ENCODE assay signal across 8 cellular contexts in the genomic region with DNA sequence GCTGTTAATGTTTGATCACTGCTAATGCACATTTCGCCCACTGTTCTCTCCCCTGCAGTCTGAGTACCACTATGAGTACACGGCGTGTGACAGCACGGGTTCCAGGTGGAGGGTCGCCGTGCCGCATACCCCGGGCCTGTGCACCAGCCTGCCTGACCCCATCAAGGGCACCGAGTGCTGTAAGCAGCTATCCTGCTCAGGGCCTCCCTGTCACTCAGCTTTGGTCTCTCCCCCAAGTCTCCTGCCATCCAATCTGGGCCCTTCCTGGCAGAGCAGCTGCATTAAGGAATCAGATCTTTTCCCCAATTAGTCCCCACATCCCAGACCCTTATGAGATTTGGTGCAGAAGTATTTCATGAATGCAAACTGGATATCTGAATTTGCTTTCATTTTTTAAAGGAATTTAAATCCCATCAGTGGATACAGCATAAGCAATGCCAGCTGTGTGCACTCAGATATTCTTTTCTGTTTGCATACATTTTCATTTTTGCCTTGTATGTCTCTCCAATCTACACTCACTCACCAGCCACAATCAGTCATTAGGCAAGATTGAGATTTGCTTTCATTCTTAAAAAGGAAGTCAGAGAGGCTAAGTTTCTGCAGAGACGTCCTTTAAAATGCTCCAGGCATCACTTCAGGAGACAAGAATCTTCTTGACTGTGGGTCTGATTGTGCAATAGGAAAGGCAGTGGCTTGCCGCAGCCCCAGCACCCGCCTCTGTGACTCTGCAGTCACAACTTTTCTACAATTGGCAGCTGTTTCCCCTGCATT. TPM values are rescaled to one million over a fixed set of nuclear protein-coding genes. Genes with fewer than 3 reads are reported as not detected.
DNase-seq lines count a peak whose midpoint lies in the region; ATAC-seq and TF ChIP-seq lines count a peak whose summit lies in the region.

No MANE protein-coding gene starts in this region.

- no peak overlapping the region for H3K4me2 ChIP-seq in neural progenitor cell

- H3K4me1 ChIP-seq in neural progenitor cell: peaks cover 7% of the 10 kb centered on the region

- H3K27me3 Mint-ChIP-seq in T-cell (no peaks in the 10 kb centered on the region), neural progenitor cell (ENCODE audit: insufficient read depth, low read depth) (peaks cover 5% of the 10 kb centered on the region)

- H3K9me3 Mint-ChIP-seq in T-cell (no peaks in the 10 kb centered on the region), neural progenitor cell (no peaks in the 10 kb centered on the region)

- peak overlapping the region; percentile 3 to 52 (median 22) for H3K4me3 Mint-ChIP-seq in T-cell
- no peak overlapping the region for H3K4me3 Mint-ChIP-seq in neural progenitor cell

- POLR2A ChIA-PET in T-cell (lab: Charles Lee): no interaction called here

- H3K9ac ChIP-seq in neural progenitor cell: no peak overlapping the region

- H3K79me2 ChIP-seq in neural progenitor cell (ENCODE audit: low read depth): no peaks in the 10 kb centered on the region

- H3K4me1 Mint-ChIP-seq in T-cell: peaks cover 9 to 17% (median 16%) of the 10 kb centered on the region in 3 donors
- H3K4me1 Mint-ChIP-seq in neural progenitor cell: peaks cover 26% of the 10 kb centered on the region

- TF ChIP-seq CTCF in epithelial cell of proximal tubule (conservative IDR thresholded peaks at IDR 0.05; ENCODE audit: low read depth, low read length) (no peak), neural progenitor cell (IDR thresholded peaks at IDR 0.05) (no peak)

- H3K9me3 ChIP-seq in neural progenitor cell (ENCODE audit: low read depth): no peaks in the 10 kb centered on the region

- ATAC-seq in HG03108 (IDR thresholded peaks at IDR 0.05; ENCODE audit: unreplicated experiment): peak; percentile 67
- peak; percentile 75 to 82 (median 80) for ATAC-seq in T-cell (replicated peaks in 1 of 4)
- no peak for ATAC-seq in HG03039 (IDR thresholded peaks at IDR 0.05; ENCODE audit: unreplicated experiment)

- peak; percentile 23 for DNase-seq in activated T-cell treated with anti-CD3 and anti-CD28 coated beads for 48 hours (ENCODE audit: low read depth)
- no peak for DNase-seq in activated T-cell treated with anti-CD3 and anti-CD28 coated beads, Interleukin-2, amount 50 U/mL, for 1 hour
- peak in 15 of 34 experiments; percentile 4 to 39 (median 9) for DNase-seq in T-cell
- peak; percentile 40 for DNase-seq in epithelial cell of proximal tubule (ENCODE audit: low read depth)
- DNase-seq in neural progenitor cell (ENCODE audit: low spot score): no peak
- no peak for DNase-seq in NCI-H2081 treated with DMSO at 0.1 percent for 48 hours (lab: John Stamatoyannopoulos, UW)

- no peaks in the 10 kb centered on the region for H3K27me3 ChIP-seq in neural progenitor cell

- CTCF ChIA-PET in T-cell (lab: Charles Lee): interaction anchor here in 1 of 2 donors (0.6 kb wide), 1 partner anchor 21 kb away, joined by 3 read pairs; no protein-coding TSS in a partner anchor

- H3K27ac Mint-ChIP-seq in T-cell (peak overlapping the region; percentile 77 to 90), neural progenitor cell (peak overlapping the region; percentile 19)

- no peak overlapping the region for H3K27ac ChIP-seq in neural progenitor cell

- H3F3A ChIP-seq in neural progenitor cell (ENCODE audit: low read depth): peaks cover 4% of the 10 kb centered on the region

- no peaks in the 10 kb centered on the region for H3K36me3 ChIP-seq in neural progenitor cell

- H3K36me3 Mint-ChIP-seq in T-cell (peaks cover 4% of the 10 kb centered on the region), neural progenitor cell (no peaks in the 10 kb centered on the region)

- no peaks in the 10 kb centered on the region for H4K20me1 ChIP-seq in neural progenitor cell (ENCODE audit: low read depth)

- peak overlapping the region; percentile 17 for H2AFZ ChIP-seq in neural progenitor cell (replicated peaks)

- H3K4me3 ChIP-seq in epithelial cell of proximal tubule (ENCODE audit: low read depth, low read length): no peak overlapping the region
- H3K4me3 ChIP-seq in neural progenitor cell: no peak overlapping the region

RNA-seq across cellular contexts. Expression of a gene that starts 48.1 kb away (rescaled TPM):
- 10 to 100 TPM in 4 of 5 donors, 1 to 10 TPM in 1; 8.1 to 21.4 (median 16.1) TPM for total RNA-seq in T-cell
- 0.29 TPM in 1 of 2 replicates, not detected in the other for total RNA-seq in epithelial cell of proximal tubule
- 1.5 and 2.0 TPM in 2 replicates for total RNA-seq in neural progenitor cell (ENCODE audit: low replicate concordance)

RNA-seq across cellular contexts. Expression of a gene that starts 51.7 kb away (rescaled TPM):
- total RNA-seq in T-cell (100 to 1,000 TPM; 106 to 192 (median 173) TPM), epithelial cell of proximal tubule (153 and 177 TPM in 2 replicates), neural progenitor cell (ENCODE audit: low replicate concordance) (118 and 128 TPM in 2 replicates)

Comparison
In these comparisons a context has a peak if more than half of its experiments do, and no peak if none do; other contexts are left out.
1. DNase-seq: peak in activated T-cell treated with anti-CD3 and anti-CD28 coated beads for 48 hours (single experiment) and epithelial cell of proximal tubule (single experiment); none in activated T-cell treated with anti-CD3 and anti-CD28 coated beads, Interleukin-2, amount 50 U/mL, for 1 hour (single experiment), neural progenitor cell (single experiment) and NCI-H2081 treated with DMSO at 0.1 percent for 48 hours (single experiment).